Comparison of ENCODE assay signal across 16 cellular contexts in the genomic region with DNA sequence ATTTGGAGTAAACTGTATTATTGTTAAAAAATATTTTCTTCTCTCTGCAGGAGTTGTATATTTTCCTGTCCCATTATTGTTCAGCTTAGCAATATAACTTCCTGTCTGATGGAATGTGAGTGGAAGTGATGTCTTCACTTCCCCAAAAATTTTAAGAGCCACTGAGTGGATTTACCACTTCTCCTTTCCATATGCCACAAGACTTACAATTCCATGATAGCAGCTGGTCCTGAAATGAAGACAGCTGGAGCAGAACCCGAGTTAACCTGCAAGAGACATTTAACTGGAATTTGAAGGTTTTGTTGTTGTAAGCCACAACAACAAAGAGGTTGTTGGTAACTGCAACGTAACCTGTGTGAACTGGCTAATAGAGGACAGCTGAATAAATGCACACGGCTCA. TPM values are rescaled to one million over a fixed set of nuclear protein-coding genes. Genes with fewer than 3 reads are reported as not detected.
DNase-seq lines count a peak whose midpoint lies in the region; ATAC-seq and TF ChIP-seq lines count a peak whose summit lies in the region.
"Had no signal": no experiment of that assay in that cellular context is flagged by ENCODE, and none has a peak within 500 bp of the region (broad histone marks: within the 10 kb centered on the region; RNA-seq: fewer than 3 reads in every experiment).

No MANE protein-coding gene starts in this region.

- H3K9me3 ChIP-seq in DOHH2 (ENCODE audit: control insufficient read depth, insufficient read depth, low read length) (peaks cover 5% of the 10 kb centered on the region; the same call in 1 of the 2 replicates), SJCRH30 (replicated peaks) (no peaks in the 10 kb centered on the region), lower lobe of right lung (no peaks in the 10 kb centered on the region)
- H3K9me3 ChIP-seq: suprapubic skin had no signal

- DNase-seq in LHCN-M2 (ENCODE audit: low read depth) (peak; percentile 89), SJCRH30 (peak; percentile 37 to 57), lower lobe of right lung (no peak), NCI-H1930 (lab: John Stamatoyannopoulos, UW) (no peak), SW 1271 (lab: John Stamatoyannopoulos, UW) (no peak), epidermal melanocyte (ENCODE audit: insufficient read length, low spot score) (no peak)
- DNase-seq: activated CD8-positive, alpha-beta T cell treated with anti-CD3 and anti-CD28 coated beads for 36 hours; activated naive CD8-positive, alpha-beta T cell treated with anti-CD3 and anti-CD28 coated beads, Interleukin-2, amount 10 ng/mL, durations not matched to agents 7 days and 5 days; brain microvascular endothelial cell; NCI-H187; NCI-H526 treated with DMSO at 0.1 percent for 48 hours; T-cell had no signal

- H3K79me2 ChIP-seq in DOHH2 (ENCODE audit: control insufficient read depth, low read length) = no peaks in the 10 kb centered on the region
- H3K79me2 ChIP-seq: parathyroid adenoma had no signal

- no peaks in the 10 kb centered on the region for H4K20me1 ChIP-seq in DOHH2 (ENCODE audit: control insufficient read depth, insufficient read depth, low read depth, low read length)

- H3K4me1 ChIP-seq in DOHH2 (ENCODE audit: control insufficient read depth, low read length) = peaks cover 19% of the 10 kb centered on the region
- peaks cover 13% of the 10 kb centered on the region for H3K4me1 ChIP-seq in SJCRH30
- no peaks in the 10 kb centered on the region for H3K4me1 ChIP-seq in lower lobe of right lung
- H3K4me1 ChIP-seq: parathyroid adenoma, suprapubic skin had no signal

- no peaks in the 10 kb centered on the region for H3K9me2 ChIP-seq in DOHH2 (replicated peaks; ENCODE audit: control insufficient read depth, low read length)

- TF ChIP-seq CTCF in DOHH2 (IDR thresholded peaks at IDR 0.05; ENCODE audit: low read depth, low read length, poor library complexity, severe bottlenecking) = no peak
- no peak for TF ChIP-seq CTCF in lower lobe of right lung (IDR thresholded peaks at IDR 0.05)

- H3K27ac ChIP-seq in DOHH2 (ENCODE audit: low read depth, low read length) = no peak overlapping the region
- H3K27ac ChIP-seq in SJCRH30 = peak overlapping the region; percentile 58
- no peak overlapping the region for H3K27ac ChIP-seq in lower lobe of right lung
- H3K27ac ChIP-seq: brain microvascular endothelial cell, parathyroid adenoma, suprapubic skin had no signal

- H3K27me3 ChIP-seq in DOHH2 (ENCODE audit: control insufficient read depth, low read length) (no peaks in the 10 kb centered on the region), SJCRH30 (no peaks in the 10 kb centered on the region), lower lobe of right lung (ENCODE audit: low read depth) (no peaks in the 10 kb centered on the region)
- H3K27me3 ChIP-seq: brain microvascular endothelial cell, suprapubic skin had no signal

- H3F3A ChIP-seq in DOHH2 (ENCODE audit: control insufficient read depth, insufficient read depth) = 0 out of 2 replicates have a peak, but pooled peaks cover 5% of the 10 kb centered on the region

- intact Hi-C loops in lower lobe of right lung (cut with DNase I) = no loop called here

- H3K4me3 ChIP-seq in DOHH2 (ENCODE audit: low read length) = no peak overlapping the region
- no peak overlapping the region for H3K4me3 ChIP-seq in SJCRH30
- H3K4me3 ChIP-seq in lower lobe of right lung = no peak overlapping the region
- H3K4me3 ChIP-seq: suprapubic skin had no signal

- H3K36me3 ChIP-seq in DOHH2 (ENCODE audit: control insufficient read depth, low read length) (no peaks in the 10 kb centered on the region), SJCRH30 (no peaks in the 10 kb centered on the region), lower lobe of right lung (no peaks in the 10 kb centered on the region)
- H3K36me3 ChIP-seq: brain microvascular endothelial cell, suprapubic skin had no signal

- ATAC-seq in lower lobe of right lung (peak; percentile 28 to 51), HG03521 (IDR thresholded peaks at IDR 0.05; ENCODE audit: unreplicated experiment) (no peak)
- ATAC-seq: activated CD8-positive, alpha-beta T cell treated with anti-CD3 and anti-CD28 coated beads for 36 hours; T-cell had no signal

- peak overlapping the region; percentile 14; the same call in 1 of the 2 replicates for H3K4me2 ChIP-seq in DOHH2 (ENCODE audit: low read length)

RNA-seq across cellular contexts. Expression of gene TBC1D4, which starts 23.4 kb away (rescaled TPM):
- total RNA-seq in LHCN-M2 (2014; rRNA removed) (7.4 and 11.5 TPM in 2 replicates), lower lobe of right lung (30.4 TPM)
- 4.7 TPM for polyA plus RNA-seq in LHCN-M2 (2012)
- 16.9 and 18.4 TPM in 2 replicates for total RNA-seq in SJCRH30 (2014; rRNA removed; shearing (Covaris generic))

RNA-seq across cellular contexts. Expression of gene COMMD6, which starts 32.3 kb away (rescaled TPM):
- total RNA-seq in LHCN-M2 (2014; rRNA removed) (58.4 and 125 TPM in 2 replicates), lower lobe of right lung (136 TPM)
- 353 TPM for polyA plus RNA-seq in LHCN-M2 (2012)
- total RNA-seq in SJCRH30 (2014; rRNA removed; shearing (Covaris generic)) = 114 and 131 TPM in 2 replicates

RNA-seq across cellular contexts. Expression of gene UCHL3, which starts 44.3 kb away (rescaled TPM):
- total RNA-seq in LHCN-M2 (2014; rRNA removed) (53.8 and 60.7 TPM in 2 replicates), lower lobe of right lung (14.0 TPM)
- polyA plus RNA-seq in LHCN-M2 (2012) = 50.6 TPM
- 53.3 and 59.2 TPM in 2 replicates for total RNA-seq in SJCRH30 (2014; rRNA removed; shearing (Covaris generic))

Comparison
In these comparisons a context has a peak if more than half of its experiments do, and no peak if none do; other contexts are left out.
1. DNase-seq: peak in LHCN-M2 (single experiment) and SJCRH30 (2 of 2); none in lower lobe of right lung (single experiment), NCI-H1930 (0 of 2), SW 1271 (0 of 2) and epidermal melanocyte (single experiment).